24 cellular contexts compared by ENCODE assay signal in genomic region chr5:101995585-101995984, GRCh38.
DNase-seq lines count a peak whose midpoint lies in the region; ATAC-seq, FAIRE-seq and TF ChIP-seq lines count a peak whose summit lies in the region.
"Had no signal": no experiment of that assay in that cellular context is flagged by ENCODE, and none has a peak within 500 bp of the region (broad histone marks: within the 10 kb centered on the region; RNA-seq: fewer than 3 reads in every experiment).

No MANE protein-coding gene starts in this region.

- H3K4me1 Mint-ChIP-seq in GM23338 (peaks cover 16% of the 10 kb centered on the region), immature natural killer cell (no peaks in the 10 kb centered on the region)
- H3K4me1 Mint-ChIP-seq: activated CD4-positive, alpha-beta T cell treated with anti-CD3 and anti-CD28 coated beads, Interleukin-2, amount 10 ng/mL, durations not matched to agents 24 days and 14 days; CD4-positive, alpha-beta memory T cell; T-cell had no signal

- DNase-seq in GM23338 (ENCODE audit: low spot score) (peak; percentile 68), NCI-H510A (lab: John Stamatoyannopoulos, UW) (peak; percentile 44), pancreas (peak in 1 of 6 donors; percentile 19), SK-N-DZ (ENCODE audit: low spot score) (no peak), epidermal melanocyte (ENCODE audit: insufficient read length, low spot score) (no peak), immature natural killer cell (no peak), hypothalamus (lab: John Stamatoyannopoulos, UW) (no peak)
- DNase-seq: activated CD4-positive, alpha-beta T cell treated with anti-CD3 and anti-CD28 coated beads, Interleukin-2, amount 10 ng/mL, durations not matched to agents 24 days and 14 days; activated CD8-positive, alpha-beta memory T cell treated with anti-CD3 and anti-CD28 coated beads, Interleukin-2, amount 50 U/mL, for 4 hours; activated effector memory CD4-positive, alpha-beta T cell treated with Interleukin-2 at 50 U/mL for 16 hours; CD4-positive, alpha-beta memory T cell; dermis blood vessel endothelial cell; DND-41; erythroblast; HFFc6; left ventricle myocardium superior; NCI-H1436; NCI-H2227 treated with DMSO at 0.1 percent for 48 hours; nucleus accumbens; right cardiac atrium; T-cell had no signal

- H3K4me1 ChIP-seq in GM23338 (ENCODE audit: insufficient read depth), result peaks cover 14% of the 10 kb centered on the region; the same call in 1 of the 2 replicates
- H3K4me1 ChIP-seq in pancreas, result peaks cover 0 to 14% (median 12%) of the 10 kb centered on the region in 3 donors
- H3K4me1 ChIP-seq: gastroesophageal sphincter had no signal

- H3K79me2 ChIP-seq in GM23338 (replicated peaks; ENCODE audit: insufficient read depth), result no peaks in the 10 kb centered on the region

- H3F3A ChIP-seq in GM23338 (replicated peaks; ENCODE audit: low read depth), result no peaks in the 10 kb centered on the region

- ATAC-seq in GM23338, result peak; percentile 54
- ATAC-seq in esophagus mucosa, result peak; percentile 73
- peak; percentile 71 to 97 (median 88) for ATAC-seq in pancreas
- ATAC-seq: gastroesophageal sphincter, left ventricle myocardium superior, right cardiac atrium, T-cell had no signal

- H3K36me3 ChIP-seq in GM23338 (ENCODE audit: insufficient read depth) (no peaks in the 10 kb centered on the region), pancreas (no peaks in the 10 kb centered on the region)
- H3K36me3 ChIP-seq: gastroesophageal sphincter, thoracic aorta had no signal

- no peaks in the 10 kb centered on the region for H3K9me3 ChIP-seq in pancreas
- H3K9me3 ChIP-seq: gastroesophageal sphincter, thoracic aorta had no signal

- H3K4me3 Mint-ChIP-seq in GM23338, result peak overlapping the region; percentile 4; the same call in 1 of the 3 replicates
- H3K4me3 Mint-ChIP-seq in immature natural killer cell, result no peak overlapping the region
- H3K4me3 Mint-ChIP-seq: activated CD4-positive, alpha-beta T cell treated with anti-CD3 and anti-CD28 coated beads, Interleukin-2, amount 10 ng/mL, durations not matched to agents 24 days and 14 days; CD4-positive, alpha-beta memory T cell; HFFc6; T-cell had no signal

- H3K27ac ChIP-seq in GM23338 (ENCODE audit: low read depth), result no peak overlapping the region
- peak overlapping the region in 1 of 4 donors; percentile 48 for H3K27ac ChIP-seq in pancreas
- H3K27ac ChIP-seq: gastroesophageal sphincter, thoracic aorta had no signal

- no peak overlapping the region for H3K4me3 ChIP-seq in GM23338
- no peak overlapping the region for H3K4me3 ChIP-seq in pancreas
- H3K4me3 ChIP-seq: gastroesophageal sphincter, thoracic aorta had no signal

- no peaks in the 10 kb centered on the region for H4K20me1 ChIP-seq in GM23338 (replicated peaks; ENCODE audit: insufficient read depth)

- peak overlapping the region; percentile 24 for H3K4me2 ChIP-seq in GM23338

- no peaks in the 10 kb centered on the region for H3K9me3 Mint-ChIP-seq in GM23338
- no peaks in the 10 kb centered on the region for H3K9me3 Mint-ChIP-seq in immature natural killer cell
- H3K9me3 Mint-ChIP-seq: activated CD4-positive, alpha-beta T cell treated with anti-CD3 and anti-CD28 coated beads, Interleukin-2, amount 10 ng/mL, durations not matched to agents 24 days and 14 days had no signal

- intact Hi-C loops in pancreas (cut with DNase I), result no loop called here

- FAIRE-seq in pancreas (lab: Jason Lieb, UNC), result no peak

- H3K27me3 ChIP-seq in GM23338 (ENCODE audit: insufficient read depth) (no peaks in the 10 kb centered on the region), pancreas (no peaks in the 10 kb centered on the region)
- H3K27me3 ChIP-seq: gastroesophageal sphincter had no signal

- 13 to 14% methylated on average over 2 of the region's 2 CpGs for WGBS in pancreas, 2 donors

- H3K36me3 Mint-ChIP-seq in GM23338 (ENCODE audit: low read depth) (no peaks in the 10 kb centered on the region), immature natural killer cell (no peaks in the 10 kb centered on the region)
- H3K36me3 Mint-ChIP-seq: CD4-positive, alpha-beta memory T cell; T-cell had no signal

- TF ChIP-seq CTCF in GM23338 (conservative IDR thresholded peaks at IDR 0.05; ENCODE audit: low read depth in 2 of 2), result no peak
- TF ChIP-seq CTCF in pancreas (IDR thresholded peaks at IDR 0.05), result no peak

- no peak overlapping the region for H2AFZ ChIP-seq in GM23338

- H3K27ac Mint-ChIP-seq in GM23338, result peak overlapping the region; percentile 58
- no peak overlapping the region for H3K27ac Mint-ChIP-seq in immature natural killer cell
- H3K27ac Mint-ChIP-seq: activated CD4-positive, alpha-beta T cell treated with anti-CD3 and anti-CD28 coated beads, Interleukin-2, amount 10 ng/mL, durations not matched to agents 24 days and 14 days; CD4-positive, alpha-beta memory T cell; HFFc6; T-cell had no signal

- H3K27me3 Mint-ChIP-seq in GM23338 (ENCODE audit: insufficient read depth, low read depth, poor library complexity) (no peaks in the 10 kb centered on the region), immature natural killer cell (ENCODE audit: low read depth in 3 of 3) (peaks cover 0 to 3% (median 3%) of the 10 kb centered on the region in 3 donors)
- H3K27me3 Mint-ChIP-seq: activated CD4-positive, alpha-beta T cell treated with anti-CD3 and anti-CD28 coated beads, Interleukin-2, amount 10 ng/mL, durations not matched to agents 24 days and 14 days; CD4-positive, alpha-beta memory T cell; T-cell had no signal

- no peaks in the 10 kb centered on the region for H3K9me2 ChIP-seq in GM23338 (ENCODE audit: insufficient read depth)

TF ChIP-seq in GM23338, 12 proteins besides CTCF, POLR2A, EP300 and RAD21 (continues in another document):
- TF ChIP-seq STAT1 (IDR thresholded peaks at IDR 0.05; ENCODE audit: unreplicated experiment) (no peak), JUNB (IDR thresholded peaks at IDR 0.05; ENCODE audit: unreplicated experiment) (no peak), POLR2AphosphoS5 (IDR thresholded peaks at IDR 0.05; ENCODE audit: low read depth) (no peak), ZNF331 (CRISPR knock-in tag; IDR thresholded peaks at IDR 0.05; ENCODE audit: low read depth) (no peak), EZH2 (IDR thresholded peaks at IDR 0.05; ENCODE audit: low read depth, unreplicated experiment) (no peak), CREB1 (CRISPR knock-in tag; IDR thresholded peaks at IDR 0.05; ENCODE audit: low read depth) (no peak), ZNF462 (CRISPR knock-in tag; IDR thresholded peaks at IDR 0.05) (no peak)

Comparison
In these comparisons a context has a peak if more than half of its experiments do, and no peak if none do; other contexts are left out.
1. DNase-seq: peak in GM23338 (single experiment) and NCI-H510A (single experiment); none in SK-N-DZ (single experiment), epidermal melanocyte (single experiment), immature natural killer cell (0 of 3) and hypothalamus (0 of 51).
2. Peak in every context shown above with its lines, with median percentiles within 50 percentile points of each other: ATAC-seq.